ENCODE assay signal across 19 cellular contexts in the genomic region with DNA sequence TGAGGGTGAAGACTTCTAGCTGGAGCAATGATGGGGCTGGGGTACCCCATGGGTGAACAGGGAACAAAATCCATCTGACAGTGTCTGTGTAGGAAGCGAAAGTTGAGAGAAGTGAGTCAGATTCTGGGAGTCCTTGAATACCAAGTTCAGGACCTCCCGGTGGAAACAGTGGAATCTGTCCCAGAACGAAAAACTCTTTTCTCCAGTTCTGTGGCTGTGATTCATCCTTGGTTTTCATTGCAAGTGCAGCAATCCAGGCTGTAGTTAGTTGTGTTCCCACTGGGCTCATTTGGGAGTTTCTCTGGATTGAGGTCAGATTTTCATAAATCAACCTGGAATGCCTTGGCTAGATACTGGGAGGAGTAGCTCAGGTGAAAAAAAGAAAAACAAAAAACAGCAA.
DNase-seq lines count a peak whose midpoint lies in the region; ATAC-seq lines count a peak whose summit lies in the region.
"Had no signal": no experiment of that assay in that cellular context is flagged by ENCODE, and none has a peak within 500 bp of the region (broad histone marks: within the 10 kb centered on the region; RNA-seq: fewer than 3 reads in every experiment).

No MANE protein-coding gene starts in this region.

- no peaks in the 10 kb centered on the region for H3K36me3 ChIP-seq in aorta (ENCODE audit: control insufficient read depth in 1 of 2, insufficient read depth in 2 of 2, low read length in 1 of 2)
- H3K36me3 ChIP-seq: neural progenitor cell, suprapubic skin had no signal

- no peaks in the 10 kb centered on the region for H3K4me1 Mint-ChIP-seq in T-cell
- H3K4me1 Mint-ChIP-seq: activated CD4-positive, alpha-beta T cell treated with anti-CD3 and anti-CD28 coated beads for 36 hours; memory B cell; neural progenitor cell; T-helper 17 cell had no signal

- H3K36me3 Mint-ChIP-seq in T-cell, result no peaks in the 10 kb centered on the region
- H3K36me3 Mint-ChIP-seq: CD4-positive, CD25-positive, alpha-beta regulatory T cell; memory B cell; neural progenitor cell had no signal

- H3K27me3 ChIP-seq in aorta (ENCODE audit: control insufficient read depth in 1 of 2, insufficient read depth in 2 of 2, low read length in 1 of 2), result no peaks in the 10 kb centered on the region
- H3K27me3 ChIP-seq: neural progenitor cell, suprapubic skin had no signal

- intact Hi-C loops in aorta (cut with DNase I), result no loop called here

- CTCF ChIA-PET in T-cell (lab: Charles Lee), result no interaction called here

- H3K4me1 ChIP-seq in aorta (ENCODE audit: control insufficient read depth in 1 of 2, insufficient read depth in 2 of 2, low read length in 2 of 2), result no peaks in the 10 kb centered on the region
- H3K4me1 ChIP-seq: neural progenitor cell had no signal

- POLR2A ChIA-PET in T-cell (lab: Charles Lee), result no interaction called here

- no peaks in the 10 kb centered on the region for H3K9me3 ChIP-seq in aorta (ENCODE audit: control insufficient read depth, low read length)
- H3K9me3 ChIP-seq: suprapubic skin had no signal

- 50 to 89% methylated on average over 3 of the region's 3 CpGs for WGBS in aorta, 2 donors

- ATAC-seq in aorta (ENCODE audit: low FRiP score) (peak; percentile 28), T-cell (replicated peaks in 1 of 4) (no peak)
- ATAC-seq: activated CD4-positive, alpha-beta T cell treated with anti-CD3 and anti-CD28 coated beads for 36 hours; right cardiac atrium; T-helper 17 cell had no signal

- H3K27ac Mint-ChIP-seq in T-cell, result peak overlapping the region in 1 of 2 donors; percentile 45
- H3K27ac Mint-ChIP-seq: activated CD4-positive, alpha-beta T cell treated with anti-CD3 and anti-CD28 coated beads for 36 hours; CD4-positive, CD25-positive, alpha-beta regulatory T cell; endodermal cell; memory B cell; neural progenitor cell; T-helper 17 cell had no signal

- DNase-seq in GM04504 (ENCODE audit: low read depth), result peak; percentile 79
- DNase-seq in amniotic epithelial cell (ENCODE audit: low read depth), result peak; percentile 88
- DNase-seq in hepatic stellate cell (ENCODE audit: low spot score), result peak; percentile 77
- no peak for DNase-seq in aorta
- DNase-seq in OCI-M2 (lab: John Stamatoyannopoulos, UW; ENCODE audit: unreplicated experiment), result no peak
- no peak for DNase-seq in T-cell
- no peak for DNase-seq in NCI-H1417 (lab: John Stamatoyannopoulos, UW)
- DNase-seq: activated CD4-positive, alpha-beta T cell treated with anti-CD3 and anti-CD28 coated beads for 36 hours; activated naive CD4-positive, alpha-beta T cell treated with Interleukin-2 at 50 U/mL for 16 hours; CD4-positive, CD25-positive, alpha-beta regulatory T cell; endodermal cell; GOT3; NCI-H82; right cardiac atrium; T-helper 17 cell had no signal

- H3K27ac ChIP-seq in aorta (ENCODE audit: low read depth in 1 of 2, low read length in 2 of 2), result no peak overlapping the region
- H3K27ac ChIP-seq: neural progenitor cell, RWPE1, suprapubic skin had no signal

- H3K4me3 ChIP-seq in aorta (ENCODE audit: low read length in 2 of 2), result no peak overlapping the region
- H3K4me3 ChIP-seq: neural progenitor cell, suprapubic skin had no signal

- H3K27me3 Mint-ChIP-seq in T-cell, result peaks cover 13 to 14% of the 10 kb centered on the region in 2 donors

- no peaks in the 10 kb centered on the region for H3K9me3 Mint-ChIP-seq in T-cell
- H3K9me3 Mint-ChIP-seq: memory B cell, neural progenitor cell had no signal

- no peak overlapping the region for H3K4me3 Mint-ChIP-seq in T-cell
- H3K4me3 Mint-ChIP-seq: activated CD4-positive, alpha-beta T cell treated with anti-CD3 and anti-CD28 coated beads for 36 hours; endodermal cell; memory B cell; neural progenitor cell; T-helper 17 cell had no signal

Comparison
In these comparisons a context has a peak if more than half of its experiments do, and no peak if none do; other contexts are left out.
1. DNase-seq: peak in GM04504 (single experiment), amniotic epithelial cell (single experiment) and hepatic stellate cell (single experiment); none in aorta (0 of 2), OCI-M2 (single experiment), T-cell (0 of 34) and NCI-H1417 (0 of 3).